ENCODE assay signal across 8 cellular contexts in the genomic region with DNA sequence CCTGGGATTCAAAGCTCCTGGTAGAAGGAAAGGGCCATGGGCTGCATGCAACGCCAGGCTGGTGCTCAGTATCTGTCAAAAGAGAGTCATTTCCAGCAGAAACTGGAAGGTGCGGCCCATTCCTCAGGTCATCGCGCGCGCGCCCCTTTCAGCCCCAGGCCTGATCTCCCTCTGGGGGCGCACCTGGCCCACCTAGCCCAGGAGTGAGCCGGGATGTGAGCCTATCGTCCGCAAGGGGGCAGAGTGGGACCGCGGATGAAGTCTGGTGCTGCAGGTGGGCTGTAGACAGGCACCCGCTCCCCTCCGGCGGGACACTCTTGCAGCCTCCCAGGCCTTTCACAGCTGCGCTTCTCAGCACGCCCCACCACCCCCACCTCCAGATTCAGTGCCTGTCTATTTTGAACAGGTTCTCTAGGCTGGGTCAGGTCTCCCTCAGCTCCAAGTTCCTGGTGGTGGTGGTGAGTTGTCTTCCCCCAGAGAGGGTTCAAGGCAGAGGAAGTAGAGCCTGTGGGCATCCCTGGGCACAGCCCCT. TPM values are rescaled to one million over a fixed set of nuclear protein-coding genes. Genes with fewer than 3 reads are reported as not detected.
DNase-seq lines count a peak whose midpoint lies in the region; ATAC-seq and TF ChIP-seq lines count a peak whose summit lies in the region.

No MANE protein-coding gene starts in this region.

- peaks cover 0 to 18% (median 1%) of the 10 kb centered on the region in 4 donors for H3K4me1 ChIP-seq in liver (ENCODE audit: control insufficient read depth in 4 of 4, insufficient read depth in 4 of 4, low read length in 3 of 4)

- DNase-seq in NCI-H1417 (lab: John Stamatoyannopoulos, UW) (peak; percentile 67 to 89 (median 76)), NCI-H1417 treated with DMSO at 0.1 percent for 48 hours (lab: John Stamatoyannopoulos, UW) (no peak), NCI-H2227 (lab: John Stamatoyannopoulos, UW; ENCODE audit: unreplicated experiment) (peak; percentile 86), cerebellar cortex (ENCODE audit: low spot score) (peak; percentile 88)
- peak; percentile 91 for DNase-seq in activated CD4-positive, alpha-beta T cell treated with anti-CD3 and anti-CD28 coated beads for 36 hours
- DNase-seq in stimulated activated CD4-positive, alpha-beta T cell treated with anti-CD3 and anti-CD28 coated beads, TNF-alpha, amount 100 ng/mL, for 48 hours (ENCODE audit: low read depth in 3 of 3): peak; percentile 63 to 75 (median 72)

- H3K27me3 Mint-ChIP-seq in activated CD4-positive, alpha-beta T cell treated with anti-CD3 and anti-CD28 coated beads for 36 hours: no peaks in the 10 kb centered on the region

- no peak overlapping the region for H3K9ac ChIP-seq in liver (ENCODE audit: low read depth in 1 of 2, low read length in 2 of 2)

- intact Hi-C loops in activated CD4-positive, alpha-beta T cell treated with anti-CD3 and anti-CD28 coated beads for 36 hours (cut with DNase I, micrococcal nuclease): loop anchor here (1.0 to 2.0 kb wide), 7 partner anchors 55 to 445 kb away; partner anchors contain the start of genes DUSP7 (in 1 of the 2) and PARP3 (in 1 of the 2)

- CTCF ChIA-PET in activated CD4-positive, alpha-beta T cell treated with anti-CD3 and anti-CD28 coated beads for 36 hours (lab: Charles Lee): interaction anchor here (0.5 to 6.3 kb wide), 26 partner anchors 9 to 446 kb away, joined by 3 to 76 read pairs (median 4); partner anchors contain the start of genes DUSP7 and POC1A

- H3K36me3 ChIP-seq in liver (ENCODE audit: control insufficient read depth in 4 of 4, insufficient read depth in 3 of 4, low read depth in 1 of 4, low read length in 3 of 4): no peaks in the 10 kb centered on the region

- no peak overlapping the region for H3K4me3 ChIP-seq in liver (ENCODE audit: low read depth in 1 of 3, low read length in 3 of 3)

- peak; percentile 77 for TF ChIP-seq CTCF in liver (IDR thresholded peaks at IDR 0.05; ENCODE audit: low read depth, low read length, missing input control)

- TF ChIP-seq RAD21 in liver (IDR thresholded peaks at IDR 0.05): peak; percentile 89 to 96

- H3K4me3 Mint-ChIP-seq in activated CD4-positive, alpha-beta T cell treated with anti-CD3 and anti-CD28 coated beads for 36 hours: no peak overlapping the region

- peak; percentile 80 for ATAC-seq in HG02943 (IDR thresholded peaks at IDR 0.05; ENCODE audit: low read depth, unreplicated experiment)
- peak; percentile 97 for ATAC-seq in activated CD4-positive, alpha-beta T cell treated with anti-CD3 and anti-CD28 coated beads for 36 hours

- WGBS in liver: 2% methylated on average over 18 of the region's 18 CpGs

- POLR2A ChIA-PET in activated CD4-positive, alpha-beta T cell treated with anti-CD3 and anti-CD28 coated beads for 36 hours (lab: Charles Lee): no interaction called here

- H3K27ac ChIP-seq in liver (ENCODE audit: low read depth in 1 of 2, low read length in 2 of 2): no peak overlapping the region

- no peaks in the 10 kb centered on the region for H3K9me3 Mint-ChIP-seq in activated CD4-positive, alpha-beta T cell treated with anti-CD3 and anti-CD28 coated beads for 36 hours (ENCODE audit: low read depth)

- H3K27me3 ChIP-seq in liver (ENCODE audit: control insufficient read depth in 4 of 4, insufficient read depth in 4 of 4, low read length in 3 of 4): no peaks in the 10 kb centered on the region

- H3K4me1 Mint-ChIP-seq in activated CD4-positive, alpha-beta T cell treated with anti-CD3 and anti-CD28 coated beads for 36 hours: peaks cover 16% of the 10 kb centered on the region

- H3K27ac Mint-ChIP-seq in activated CD4-positive, alpha-beta T cell treated with anti-CD3 and anti-CD28 coated beads for 36 hours: no peak overlapping the region

- H3K9me3 ChIP-seq in liver (ENCODE audit: control insufficient read depth in 4 of 4, low read length in 3 of 4): no peaks in the 10 kb centered on the region

- no peaks in the 10 kb centered on the region for H3K36me3 Mint-ChIP-seq in activated CD4-positive, alpha-beta T cell treated with anti-CD3 and anti-CD28 coated beads for 36 hours (ENCODE audit: low read depth)

TF ChIP-seq in liver, 16 proteins besides CTCF, POLR2A, EP300 and RAD21:
- no peak for TF ChIP-seq YY1 (IDR thresholded peaks at IDR 0.05)
- no peak for TF ChIP-seq FOXA2 (IDR thresholded peaks at IDR 0.05)
- TF ChIP-seq NR2F2 (IDR thresholded peaks at IDR 0.05): no peak
- TF ChIP-seq HNF4G (IDR thresholded peaks at IDR 0.05): no peak
- TF ChIP-seq RXRA (IDR thresholded peaks at IDR 0.05): no peak
- no peak for TF ChIP-seq JUND (IDR thresholded peaks at IDR 0.05)
- no peak for TF ChIP-seq FOXA1 (IDR thresholded peaks at IDR 0.05)
- TF ChIP-seq MAX (IDR thresholded peaks at IDR 0.05): no peak
- TF ChIP-seq, protein P1, sequence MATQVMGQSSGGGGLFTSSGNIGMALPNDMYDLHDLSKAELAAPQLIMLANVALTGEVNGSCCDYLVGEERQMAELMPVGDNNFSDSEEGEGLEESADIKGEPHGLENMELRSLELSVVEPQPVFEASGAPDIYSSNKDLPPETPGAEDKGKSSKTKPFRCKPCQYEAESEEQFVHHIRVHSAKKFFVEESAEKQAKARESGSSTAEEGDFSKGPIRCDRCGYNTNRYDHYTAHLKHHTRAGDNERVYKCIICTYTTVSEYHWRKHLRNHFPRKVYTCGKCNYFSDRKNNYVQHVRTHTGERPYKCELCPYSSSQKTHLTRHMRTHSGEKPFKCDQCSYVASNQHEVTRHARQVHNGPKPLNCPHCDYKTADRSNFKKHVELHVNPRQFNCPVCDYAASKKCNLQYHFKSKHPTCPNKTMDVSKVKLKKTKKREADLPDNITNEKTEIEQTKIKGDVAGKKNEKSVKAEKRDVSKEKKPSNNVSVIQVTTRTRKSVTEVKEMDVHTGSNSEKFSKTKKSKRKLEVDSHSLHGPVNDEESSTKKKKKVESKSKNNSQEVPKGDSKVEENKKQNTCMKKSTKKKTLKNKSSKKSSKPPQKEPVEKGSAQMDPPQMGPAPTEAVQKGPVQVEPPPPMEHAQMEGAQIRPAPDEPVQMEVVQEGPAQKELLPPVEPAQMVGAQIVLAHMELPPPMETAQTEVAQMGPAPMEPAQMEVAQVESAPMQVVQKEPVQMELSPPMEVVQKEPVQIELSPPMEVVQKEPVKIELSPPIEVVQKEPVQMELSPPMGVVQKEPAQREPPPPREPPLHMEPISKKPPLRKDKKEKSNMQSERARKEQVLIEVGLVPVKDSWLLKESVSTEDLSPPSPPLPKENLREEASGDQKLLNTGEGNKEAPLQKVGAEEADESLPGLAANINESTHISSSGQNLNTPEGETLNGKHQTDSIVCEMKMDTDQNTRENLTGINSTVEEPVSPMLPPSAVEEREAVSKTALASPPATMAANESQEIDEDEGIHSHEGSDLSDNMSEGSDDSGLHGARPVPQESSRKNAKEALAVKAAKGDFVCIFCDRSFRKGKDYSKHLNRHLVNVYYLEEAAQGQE (IDR thresholded peaks at IDR 0.05): no peak
- no peak for TF ChIP-seq EGR1 (IDR thresholded peaks at IDR 0.05; ENCODE audit: low read depth in 2 of 2)
- TF ChIP-seq GABPA (IDR thresholded peaks at IDR 0.05 in 1 of 2, conservative IDR thresholded peaks at IDR 0.05 in 1 of 2): no peak
- TF ChIP-seq TAF1 (conservative IDR thresholded peaks at IDR 0.05): no peak
- TF ChIP-seq ZBTB33 (IDR thresholded peaks at IDR 0.05): no peak
- TF ChIP-seq HNF4A (conservative IDR thresholded peaks at IDR 0.05): no peak
- TF ChIP-seq ATF3 (IDR thresholded peaks at IDR 0.05): no peak
- no peak for TF ChIP-seq SP1 (IDR thresholded peaks at IDR 0.05)

RNA-seq across cellular contexts. Expression of gene RPL29, which starts 5.8 kb away (rescaled TPM):
- total RNA-seq in activated CD4-positive, alpha-beta T cell treated with anti-CD3 and anti-CD28 coated beads for 36 hours: 1,000 to 10,000 TPM; 1,975 to 2,071 TPM
- 100 to 1,000 TPM; 292 to 358 TPM for total RNA-seq in liver
- polyA plus RNA-seq in liver: 100 to 1,000 TPM; 418 to 789 TPM

RNA-seq across cellular contexts. Expression of gene ACY1, which starts 18.2 kb away (rescaled TPM):
- total RNA-seq in activated CD4-positive, alpha-beta T cell treated with anti-CD3 and anti-CD28 coated beads for 36 hours: 10 to 100 TPM; 61.5 to 90.0 TPM
- 100 to 1,000 TPM in 1 of 2 donors, 10 to 100 TPM in 1; 69.5 to 241 TPM for total RNA-seq in liver
- polyA plus RNA-seq in liver: 100 to 1,000 TPM; 234 to 274 TPM

RNA-seq across cellular contexts. Expression of gene ABHD14A, which starts 26.6 kb away (rescaled TPM):
- total RNA-seq in activated CD4-positive, alpha-beta T cell treated with anti-CD3 and anti-CD28 coated beads for 36 hours: 1 to 10 TPM; 6.3 to 7.5 TPM
- total RNA-seq in liver: 10 to 100 TPM in 1 of 2 donors, 1 to 10 TPM in 1; 8.2 to 10.5 TPM
- polyA plus RNA-seq in liver: 10 to 100 TPM; 16.3 to 19.9 TPM

RNA-seq across cellular contexts. Expression of gene ABHD14B, which starts 27.7 kb away (rescaled TPM):
- total RNA-seq in activated CD4-positive, alpha-beta T cell treated with anti-CD3 and anti-CD28 coated beads for 36 hours: 10 to 100 TPM; 62.4 to 65.0 TPM
- total RNA-seq in liver: 10 to 100 TPM; 24.3 to 43.3 TPM
- 100 to 1,000 TPM in 1 of 2 donors, 10 to 100 TPM in 1; 90.6 to 127 TPM for polyA plus RNA-seq in liver

RNA-seq across cellular contexts. Expression of gene PCBP4, which starts 34.3 kb away (rescaled TPM):
- total RNA-seq in activated CD4-positive, alpha-beta T cell treated with anti-CD3 and anti-CD28 coated beads for 36 hours: 10 to 100 TPM; 12.5 to 13.6 TPM
- 1 to 10 TPM; 4.0 to 4.9 TPM for total RNA-seq in liver
- 1 to 10 TPM; 2.7 to 7.9 TPM for polyA plus RNA-seq in liver

Comparison
In these comparisons a context has a peak if more than half of its experiments do, and no peak if none do; other contexts are left out.
1. RNA of gene RPL29, which starts 5.8 kb away (total RNA-seq): 1,975 to 2,071 TPM in activated CD4-positive, alpha-beta T cell treated with anti-CD3 and anti-CD28 coated beads for 36 hours; 292 to 358 TPM in liver; every median in the first group is over 4 times any median in the second.